ENCODE assay signal across 21 cellular contexts in the genomic region with DNA sequence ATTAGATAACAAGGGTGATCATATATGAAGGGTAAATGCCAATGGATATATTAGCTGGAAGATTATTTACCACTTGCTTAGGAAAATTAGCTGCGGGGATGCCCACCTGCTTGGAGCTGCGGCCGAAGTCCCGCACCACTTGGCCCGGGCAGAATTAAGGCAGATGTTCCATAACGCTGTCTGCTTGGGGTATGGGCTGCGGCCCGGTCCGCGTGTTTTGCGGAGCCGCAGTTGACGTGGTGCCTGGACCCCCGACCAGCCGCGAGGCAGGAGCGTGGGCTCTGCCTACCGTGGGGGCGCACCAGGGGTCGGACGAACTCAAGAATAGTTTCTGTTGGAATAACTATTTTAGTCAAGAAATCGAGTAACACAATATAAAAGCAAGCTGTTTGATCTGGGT.
"Had no signal": no experiment of that assay in that cellular context is flagged by ENCODE, and none has a peak within 500 bp of the region (broad histone marks: within the 10 kb centered on the region; RNA-seq: fewer than 3 reads in every experiment).

No MANE protein-coding gene starts in this region.

- DNase-seq: effector CD4-positive, alpha-beta T cell; heart left ventricle; hippocampal formation; left colon; left ventricle myocardium superior; mesenchymal stem cell; midbrain; occipital lobe; retina; right lobe of liver; stimulated activated CD4-positive, alpha-beta T cell treated with anti-CD3 and anti-CD28 coated beads, Interleukin-4, amount 100 ng/mL, for 1 hour; tibial artery; uterus had no signal

- H3K4me1 Mint-ChIP-seq: stimulated activated memory B cell treated with anti-CD40 and anti-IgM and Interleukin-4, amounts not matched to agents 10 μg/mL and 1 μg/mL and 100 μg/mL, for 72 hours had no signal

- H3K4me3 ChIP-seq: coronary artery, heart left ventricle, lung, psoas muscle, right lobe of liver, tibial artery, upper lobe of left lung, uterus had no signal

- H3K27me3 ChIP-seq: right lobe of liver, tibial artery, upper lobe of left lung had no signal

- H3K9me3 Mint-ChIP-seq: stimulated activated memory B cell treated with anti-CD40 and anti-IgM and Interleukin-4, amounts not matched to agents 10 μg/mL and 1 μg/mL and 100 μg/mL, for 72 hours; stimulated activated naive CD8-positive, alpha-beta T cell treated with anti-CD3 and anti-CD28 coated beads, Interleukin-15, Interleukin-2, amounts not matched to agents 100 ng/mL and 50 ng/mL, for 24 hours had no signal

- H3K27ac Mint-ChIP-seq: natural killer cell treated with Interleukin-12 subunit alpha and Interleukin-12 subunit beta and Interleukin-15 and Interleukin-18, amount 100 ng/mL, for 72 hours; stimulated activated memory B cell treated with anti-CD40 and anti-IgM and Interleukin-4, amounts not matched to agents 10 μg/mL and 1 μg/mL and 100 μg/mL, for 72 hours; stimulated activated naive CD8-positive, alpha-beta T cell treated with anti-CD3 and anti-CD28 coated beads, Interleukin-15, Interleukin-2, amounts not matched to agents 100 ng/mL and 50 ng/mL, for 24 hours had no signal

- H3K27me3 Mint-ChIP-seq: stimulated activated memory B cell treated with anti-CD40 and anti-IgM and Interleukin-4, amounts not matched to agents 10 μg/mL and 1 μg/mL and 100 μg/mL, for 72 hours; stimulated activated naive CD8-positive, alpha-beta T cell treated with anti-CD3 and anti-CD28 coated beads, Interleukin-15, Interleukin-2, amounts not matched to agents 100 ng/mL and 50 ng/mL, for 24 hours had no signal

- ATAC-seq: esophagus mucosa; heart left ventricle; left colon; left ventricle myocardium superior; natural killer cell treated with Interleukin-12 subunit alpha and Interleukin-12 subunit beta and Interleukin-15 and Interleukin-18, amount 100 ng/mL, for 72 hours; psoas muscle; right lobe of liver; stimulated activated memory B cell treated with anti-CD40 and anti-IgM and Interleukin-4, amounts not matched to agents 10 μg/mL and 1 μg/mL and 100 μg/mL, for 72 hours had no signal

- H3K9me3 ChIP-seq: psoas muscle, right lobe of liver, tibial artery, upper lobe of left lung, uterus had no signal

- H3K36me3 Mint-ChIP-seq: natural killer cell treated with Interleukin-12 subunit alpha and Interleukin-12 subunit beta and Interleukin-15 and Interleukin-18, amount 100 ng/mL, for 72 hours; stimulated activated memory B cell treated with anti-CD40 and anti-IgM and Interleukin-4, amounts not matched to agents 10 μg/mL and 1 μg/mL and 100 μg/mL, for 72 hours had no signal

- H3K36me3 ChIP-seq: heart left ventricle, right lobe of liver, tibial artery, upper lobe of left lung, uterus had no signal

- H3K4me3 Mint-ChIP-seq: natural killer cell treated with Interleukin-12 subunit alpha and Interleukin-12 subunit beta and Interleukin-15 and Interleukin-18, amount 100 ng/mL, for 72 hours; stimulated activated memory B cell treated with anti-CD40 and anti-IgM and Interleukin-4, amounts not matched to agents 10 μg/mL and 1 μg/mL and 100 μg/mL, for 72 hours; stimulated activated naive CD8-positive, alpha-beta T cell treated with anti-CD3 and anti-CD28 coated beads, Interleukin-15, Interleukin-2, amounts not matched to agents 100 ng/mL and 50 ng/mL, for 24 hours had no signal

- H3K4me1 ChIP-seq: heart left ventricle, psoas muscle, right lobe of liver, tibial artery, upper lobe of left lung, uterus had no signal

- H3K27ac ChIP-seq: coronary artery, heart left ventricle, psoas muscle, right lobe of liver, tibial artery, upper lobe of left lung, uterus had no signal
